ENCODE assay signal across 8 cellular contexts in genomic region chr21:46005894-46006546, GRCh38. TPM values are rescaled to one million over a fixed set of nuclear protein-coding genes. Genes with fewer than 3 reads are reported as not detected.
DNase-seq lines count a peak whose midpoint lies in the region; ATAC-seq and TF ChIP-seq lines count a peak whose summit lies in the region.
"Not testable (repeated sequence)": the region's sequence is repeated elsewhere in the genome, so short reads cannot be mapped to it uniquely, and the experiment has no call there.

No MANE protein-coding gene starts in this region.

- not testable (repeated sequence) for TF ChIP-seq POLR2A in HCT116 (IDR thresholded peaks at IDR 0.05; ENCODE audit: borderline replicate concordance, extremely low read depth, insufficient read depth, insufficient read length); prostate gland (IDR thresholded peaks at IDR 0.05)

- not testable (repeated sequence) for H3K27me3 Mint-ChIP-seq in activated CD4-positive, alpha-beta memory T cell treated with anti-CD3 and anti-CD28 coated beads for 36 hours; glutamatergic neuron (ENCODE audit: unreplicated experiment)

- peak overlapping the region; percentile 43; the same call in 1 of the 2 replicates for H3K27ac ChIP-seq in HCT116 (ENCODE audit: low read depth, low read length)
- not testable (repeated sequence) for H3K27ac ChIP-seq in colonic mucosa; mesenchymal stem cell (ENCODE audit: low read length, poor library complexity, severe bottlenecking); prostate gland

- H3K27ac Mint-ChIP-seq in activated CD4-positive, alpha-beta memory T cell treated with anti-CD3 and anti-CD28 coated beads for 36 hours; glutamatergic neuron (ENCODE audit: unreplicated experiment): not testable (repeated sequence)

- not testable (repeated sequence) for H4K20me1 ChIP-seq in HCT116 (ENCODE audit: insufficient read depth)

- not testable (repeated sequence) for H3K9me3 Mint-ChIP-seq in activated CD4-positive, alpha-beta memory T cell treated with anti-CD3 and anti-CD28 coated beads for 36 hours; glutamatergic neuron (ENCODE audit: unreplicated experiment)

- POLR2A ChIA-PET in HCT116 (lab: Charles Lee); activated CD4-positive, alpha-beta memory T cell treated with anti-CD3 and anti-CD28 coated beads for 36 hours (lab: Charles Lee): not testable (repeated sequence)

- not testable (repeated sequence) for TF ChIP-seq CTCF in HCT116 (IDR thresholded peaks at IDR 0.05 in 2 of 3, conservative IDR thresholded peaks at IDR 0.05 in 1 of 3; ENCODE audit: borderline replicate concordance in 1 of 3, insufficient read depth in 1 of 3, low read depth in 2 of 3, low read length in 2 of 3); colonic mucosa (IDR thresholded peaks at IDR 0.05); glutamatergic neuron (IDR thresholded peaks at IDR 0.05; ENCODE audit: partially characterized antibody, unreplicated experiment); prostate gland (IDR thresholded peaks at IDR 0.05)

- H3K79me1 ChIP-seq in mesenchymal stem cell (replicated peaks; ENCODE audit: low read length, poor library complexity, severe bottlenecking): not testable (repeated sequence)

- not testable (repeated sequence) for H3K9ac ChIP-seq in HCT116 (ENCODE audit: low read length); colonic mucosa (ENCODE audit: low read depth in 2 of 2, low read length in 2 of 2); mesenchymal stem cell (ENCODE audit: low read length)

- not testable (repeated sequence) for H3K27me3 ChIP-seq in HCT116 (ENCODE audit: insufficient read depth, low read length); colonic mucosa; mesenchymal stem cell (ENCODE audit: control insufficient read depth in 1 of 2, insufficient read depth in 1 of 2, low read length in 2 of 2); prostate gland (replicated peaks; ENCODE audit: insufficient read depth)

- H2AK5ac ChIP-seq in mesenchymal stem cell (ENCODE audit: low read length, severe bottlenecking): not testable (repeated sequence)

- H2BK5ac ChIP-seq in mesenchymal stem cell (ENCODE audit: low read depth, low read length, poor library complexity, severe bottlenecking): not testable (repeated sequence)

- not testable (repeated sequence) for H3K79me2 ChIP-seq in HCT116 (ENCODE audit: insufficient read depth, low read length)

- not testable (repeated sequence) for H3K36me3 Mint-ChIP-seq in activated CD4-positive, alpha-beta memory T cell treated with anti-CD3 and anti-CD28 coated beads for 36 hours
- H3K36me3 Mint-ChIP-seq in glutamatergic neuron (ENCODE audit: unreplicated experiment): peaks cover 12% of the 10 kb centered on the region

- not testable (repeated sequence) for BruUV-seq in HCT116 (replicated peaks; lab: Mats Ljungman, UMichigan)

- peak overlapping the region; percentile 33; the same call in 1 of the 2 replicates for H3K4me2 ChIP-seq in HCT116 (ENCODE audit: low read length)
- H3K4me2 ChIP-seq in mesenchymal stem cell (ENCODE audit: low read length, poor library complexity, severe bottlenecking): not testable (repeated sequence)

- not testable (repeated sequence) for H2BK120ac ChIP-seq in mesenchymal stem cell (ENCODE audit: low read depth, low read length)

- DNase-seq in DMS114 treated with DMSO at 0.1 percent for 48 hours (lab: John Stamatoyannopoulos, UW; ENCODE audit: unreplicated experiment) (peak; percentile 26), HCT116 (ENCODE audit: low read depth, low spot score) (peak; percentile 34), NCI-H69 (lab: John Stamatoyannopoulos, UW) (peak; percentile 32), colonic mucosa (peak; percentile 12), glutamatergic neuron (peak; percentile 47), prostate gland (ENCODE audit: low spot score) (peak; percentile 2)
- DNase-seq in activated CD4-positive, alpha-beta memory T cell treated with anti-CD3 and anti-CD28 coated beads for 36 hours: peak; percentile 9
- DNase-seq in mesenchymal stem cell: not testable (repeated sequence)

- not testable (repeated sequence) for H3K9me2 ChIP-seq in HCT116 (ENCODE audit: insufficient read depth)

- H2AFZ ChIP-seq in HCT116 (ENCODE audit: low read depth, low read length, poor library complexity, severe bottlenecking); mesenchymal stem cell (ENCODE audit: low read depth, low read length): not testable (repeated sequence)

- RAD21 ChIA-PET in HCT116 (lab: Charles Lee; ENCODE audit: low non-redundant PET in 1 of 2, low total read pairs in 2 of 2, uncharacterized antibody in 2 of 2, unreplicated experiment in 2 of 2): not testable (repeated sequence)

- CTCF ChIA-PET in HCT116 (lab: Charles Lee); activated CD4-positive, alpha-beta memory T cell treated with anti-CD3 and anti-CD28 coated beads for 36 hours (lab: Charles Lee): not testable (repeated sequence)

- H3K14ac ChIP-seq in mesenchymal stem cell (ENCODE audit: low read length in 2 of 2): not testable (repeated sequence)

- TF ChIP-seq RAD21 in HCT116 (IDR thresholded peaks at IDR 0.05; ENCODE audit: low read depth): not testable (repeated sequence)

- not testable (repeated sequence) for H2BK15ac ChIP-seq in mesenchymal stem cell (ENCODE audit: low read depth, poor library complexity, severe bottlenecking)

- H3K4me1 Mint-ChIP-seq in activated CD4-positive, alpha-beta memory T cell treated with anti-CD3 and anti-CD28 coated beads for 36 hours (ENCODE audit: low read depth); glutamatergic neuron (ENCODE audit: low read depth, unreplicated experiment): not testable (repeated sequence)

- not testable (repeated sequence) for H3K9me3 ChIP-seq in HCT116 (ENCODE audit: control insufficient read depth in 1 of 2, insufficient read depth in 1 of 2, low read depth in 1 of 2, low read length in 2 of 2); colonic mucosa; prostate gland
- peaks cover 21% of the 10 kb centered on the region for H3K9me3 ChIP-seq in mesenchymal stem cell (ENCODE audit: control insufficient read depth, low read length)

- whole genome bisulfite sequencing in mesenchymal stem cell: 96% methylated on average over 19 of the region's 64 CpGs
- 95% methylated on average over 37 of the region's 64 CpGs for WGBS in prostate gland

- H3K23ac ChIP-seq in mesenchymal stem cell (ENCODE audit: low read length in 2 of 2): not testable (repeated sequence)

- not testable (repeated sequence) for H3K4me3 ChIP-seq in HCT116 (replicated peaks in 1 of 2; ENCODE audit: low read depth in 1 of 2, low read length in 2 of 2); colonic mucosa; mesenchymal stem cell (ENCODE audit: insufficient read depth in 1 of 2, low read depth in 1 of 2, low read length in 2 of 2); prostate gland

- not testable (repeated sequence) for H3K36me3 ChIP-seq in HCT116 (ENCODE audit: control insufficient read depth in 1 of 2, insufficient read depth in 2 of 2, low read length in 2 of 2); colonic mucosa; prostate gland
- H3K36me3 ChIP-seq in mesenchymal stem cell (ENCODE audit: control insufficient read depth in 1 of 2, insufficient read depth in 2 of 2, low read depth in 1 of 2, low read length in 2 of 2): peaks cover 42 to 50% of the 10 kb centered on the region in 2 experiments

- H4K91ac ChIP-seq in mesenchymal stem cell (ENCODE audit: low read length): peak overlapping the region; percentile 58

- peak; percentile 67 for ATAC-seq in HCT116

- peak overlapping the region; percentile 31 for H4K8ac ChIP-seq in mesenchymal stem cell (ENCODE audit: low read length)

- peak overlapping the region in 1 of 2 experiments; percentile 30 for H3K4ac ChIP-seq in mesenchymal stem cell (ENCODE audit: low read depth in 1 of 2, low read length in 2 of 2)

- intact Hi-C loops in HCT116 (cut with micrococcal nuclease); activated CD4-positive, alpha-beta memory T cell treated with anti-CD3 and anti-CD28 coated beads for 36 hours (cut with micrococcal nuclease); colonic mucosa (cut with DNase I); prostate gland (cut with DNase I): not testable (repeated sequence)

- not testable (repeated sequence) for H3K18ac ChIP-seq in mesenchymal stem cell (ENCODE audit: low read depth in 1 of 2, low read length in 2 of 2)

- not testable (repeated sequence) for H3K4me1 ChIP-seq in HCT116 (ENCODE audit: control insufficient read depth in 1 of 2, insufficient read depth in 2 of 2, low read length in 2 of 2); colonic mucosa; mesenchymal stem cell (ENCODE audit: control insufficient read depth, insufficient read depth, low read depth, low read length); prostate gland (replicated peaks)

- not testable (repeated sequence) for H3K4me3 Mint-ChIP-seq in activated CD4-positive, alpha-beta memory T cell treated with anti-CD3 and anti-CD28 coated beads for 36 hours; glutamatergic neuron (ENCODE audit: unreplicated experiment)

- peak overlapping the region in 1 of 2 experiments; percentile 43 for H2BK12ac ChIP-seq in mesenchymal stem cell (ENCODE audit: low read length in 2 of 2)

RNA-seq across cellular contexts. Expression of gene COL6A1, which starts 24.4 kb away (rescaled TPM):
- total RNA-seq in HCT116 (2021; ENCODE audit: unreplicated experiment): 87.5 TPM
- 96.4 and 117 TPM in 2 replicates for polyA plus RNA-seq in HCT116 (2012)
- under 1 TPM; 0.39 to 0.40 TPM for total RNA-seq in activated CD4-positive, alpha-beta memory T cell treated with anti-CD3 and anti-CD28 coated beads for 36 hours
- total RNA-seq in colonic mucosa: 100 to 1,000 TPM in 1 of 2 donors, 10 to 100 TPM in 1; 39.8 to 131 TPM
- total RNA-seq in glutamatergic neuron (ENCODE audit: unreplicated experiment): 407 TPM
- polyA plus RNA-seq in mesenchymal stem cell (2013, experiment 1 of 2): 2,201 TPM
- 2,173 TPM for polyA plus RNA-seq in mesenchymal stem cell (2013, experiment 2 of 2)
- 100 to 1,000 TPM; 163 to 265 TPM for total RNA-seq in prostate gland

Comparison
In these comparisons a context has a peak if more than half of its experiments do, and no peak if none do; other contexts are left out.
1. RNA of gene COL6A1, which starts 24.4 kb away (total RNA-seq): 407 TPM in glutamatergic neuron (single experiment), 163 to 265 TPM in prostate gland, 39.8 to 131 TPM in colonic mucosa and 87.5 TPM in HCT116 (single experiment); 0.39 to 0.40 TPM in activated CD4-positive, alpha-beta memory T cell treated with anti-CD3 and anti-CD28 coated beads for 36 hours; every median in the first group is over 10 times any median in the second.